ENCODE assay signal across 1 cellular context in genomic region chr14:91060472-91061308, GRCh38.
TF ChIP-seq lines count a peak whose summit lies in the region.

Gene RPS6KA5 (minus strand): TSS chr14:91060641. CDS start chr14:91060434, 207 bp downstream.

TF ChIP-seq in WTC11, 78 proteins besides CTCF, POLR2A, EP300 and RAD21 (continued from another document):
- TF ChIP-seq, protein P1, sequence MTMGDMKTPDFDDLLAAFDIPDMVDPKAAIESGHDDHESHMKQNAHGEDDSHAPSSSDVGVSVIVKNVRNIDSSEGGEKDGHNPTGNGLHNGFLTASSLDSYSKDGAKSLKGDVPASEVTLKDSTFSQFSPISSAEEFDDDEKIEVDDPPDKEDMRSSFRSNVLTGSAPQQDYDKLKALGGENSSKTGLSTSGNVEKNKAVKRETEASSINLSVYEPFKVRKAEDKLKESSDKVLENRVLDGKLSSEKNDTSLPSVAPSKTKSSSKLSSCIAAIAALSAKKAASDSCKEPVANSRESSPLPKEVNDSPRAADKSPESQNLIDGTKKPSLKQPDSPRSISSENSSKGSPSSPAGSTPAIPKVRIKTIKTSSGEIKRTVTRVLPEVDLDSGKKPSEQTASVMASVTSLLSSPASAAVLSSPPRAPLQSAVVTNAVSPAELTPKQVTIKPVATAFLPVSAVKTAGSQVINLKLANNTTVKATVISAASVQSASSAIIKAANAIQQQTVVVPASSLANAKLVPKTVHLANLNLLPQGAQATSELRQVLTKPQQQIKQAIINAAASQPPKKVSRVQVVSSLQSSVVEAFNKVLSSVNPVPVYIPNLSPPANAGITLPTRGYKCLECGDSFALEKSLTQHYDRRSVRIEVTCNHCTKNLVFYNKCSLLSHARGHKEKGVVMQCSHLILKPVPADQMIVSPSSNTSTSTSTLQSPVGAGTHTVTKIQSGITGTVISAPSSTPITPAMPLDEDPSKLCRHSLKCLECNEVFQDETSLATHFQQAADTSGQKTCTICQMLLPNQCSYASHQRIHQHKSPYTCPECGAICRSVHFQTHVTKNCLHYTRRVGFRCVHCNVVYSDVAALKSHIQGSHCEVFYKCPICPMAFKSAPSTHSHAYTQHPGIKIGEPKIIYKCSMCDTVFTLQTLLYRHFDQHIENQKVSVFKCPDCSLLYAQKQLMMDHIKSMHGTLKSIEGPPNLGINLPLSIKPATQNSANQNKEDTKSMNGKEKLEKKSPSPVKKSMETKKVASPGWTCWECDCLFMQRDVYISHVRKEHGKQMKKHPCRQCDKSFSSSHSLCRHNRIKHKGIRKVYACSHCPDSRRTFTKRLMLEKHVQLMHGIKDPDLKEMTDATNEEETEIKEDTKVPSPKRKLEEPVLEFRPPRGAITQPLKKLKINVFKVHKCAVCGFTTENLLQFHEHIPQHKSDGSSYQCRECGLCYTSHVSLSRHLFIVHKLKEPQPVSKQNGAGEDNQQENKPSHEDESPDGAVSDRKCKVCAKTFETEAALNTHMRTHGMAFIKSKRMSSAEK (CRISPR knock-in tag; IDR thresholded peaks at IDR 0.05; ENCODE audit: borderline replicate concordance) = no peak
- no peak for TF ChIP-seq ZBTB43 (CRISPR knock-in tag; IDR thresholded peaks at IDR 0.05)
- TF ChIP-seq, protein P2, sequence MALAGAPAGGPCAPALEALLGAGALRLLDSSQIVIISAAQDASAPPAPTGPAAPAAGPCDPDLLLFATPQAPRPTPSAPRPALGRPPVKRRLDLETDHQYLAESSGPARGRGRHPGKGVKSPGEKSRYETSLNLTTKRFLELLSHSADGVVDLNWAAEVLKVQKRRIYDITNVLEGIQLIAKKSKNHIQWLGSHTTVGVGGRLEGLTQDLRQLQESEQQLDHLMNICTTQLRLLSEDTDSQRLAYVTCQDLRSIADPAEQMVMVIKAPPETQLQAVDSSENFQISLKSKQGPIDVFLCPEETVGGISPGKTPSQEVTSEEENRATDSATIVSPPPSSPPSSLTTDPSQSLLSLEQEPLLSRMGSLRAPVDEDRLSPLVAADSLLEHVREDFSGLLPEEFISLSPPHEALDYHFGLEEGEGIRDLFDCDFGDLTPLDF (CRISPR knock-in tag; IDR thresholded peaks at IDR 0.05) = no peak
- no peak for TF ChIP-seq JUN (CRISPR knock-in tag; IDR thresholded peaks at IDR 0.05)
- TF ChIP-seq PREB (CRISPR knock-in tag; IDR thresholded peaks at IDR 0.05; ENCODE audit: borderline replicate concordance) = no peak
- TF ChIP-seq, protein P3, sequence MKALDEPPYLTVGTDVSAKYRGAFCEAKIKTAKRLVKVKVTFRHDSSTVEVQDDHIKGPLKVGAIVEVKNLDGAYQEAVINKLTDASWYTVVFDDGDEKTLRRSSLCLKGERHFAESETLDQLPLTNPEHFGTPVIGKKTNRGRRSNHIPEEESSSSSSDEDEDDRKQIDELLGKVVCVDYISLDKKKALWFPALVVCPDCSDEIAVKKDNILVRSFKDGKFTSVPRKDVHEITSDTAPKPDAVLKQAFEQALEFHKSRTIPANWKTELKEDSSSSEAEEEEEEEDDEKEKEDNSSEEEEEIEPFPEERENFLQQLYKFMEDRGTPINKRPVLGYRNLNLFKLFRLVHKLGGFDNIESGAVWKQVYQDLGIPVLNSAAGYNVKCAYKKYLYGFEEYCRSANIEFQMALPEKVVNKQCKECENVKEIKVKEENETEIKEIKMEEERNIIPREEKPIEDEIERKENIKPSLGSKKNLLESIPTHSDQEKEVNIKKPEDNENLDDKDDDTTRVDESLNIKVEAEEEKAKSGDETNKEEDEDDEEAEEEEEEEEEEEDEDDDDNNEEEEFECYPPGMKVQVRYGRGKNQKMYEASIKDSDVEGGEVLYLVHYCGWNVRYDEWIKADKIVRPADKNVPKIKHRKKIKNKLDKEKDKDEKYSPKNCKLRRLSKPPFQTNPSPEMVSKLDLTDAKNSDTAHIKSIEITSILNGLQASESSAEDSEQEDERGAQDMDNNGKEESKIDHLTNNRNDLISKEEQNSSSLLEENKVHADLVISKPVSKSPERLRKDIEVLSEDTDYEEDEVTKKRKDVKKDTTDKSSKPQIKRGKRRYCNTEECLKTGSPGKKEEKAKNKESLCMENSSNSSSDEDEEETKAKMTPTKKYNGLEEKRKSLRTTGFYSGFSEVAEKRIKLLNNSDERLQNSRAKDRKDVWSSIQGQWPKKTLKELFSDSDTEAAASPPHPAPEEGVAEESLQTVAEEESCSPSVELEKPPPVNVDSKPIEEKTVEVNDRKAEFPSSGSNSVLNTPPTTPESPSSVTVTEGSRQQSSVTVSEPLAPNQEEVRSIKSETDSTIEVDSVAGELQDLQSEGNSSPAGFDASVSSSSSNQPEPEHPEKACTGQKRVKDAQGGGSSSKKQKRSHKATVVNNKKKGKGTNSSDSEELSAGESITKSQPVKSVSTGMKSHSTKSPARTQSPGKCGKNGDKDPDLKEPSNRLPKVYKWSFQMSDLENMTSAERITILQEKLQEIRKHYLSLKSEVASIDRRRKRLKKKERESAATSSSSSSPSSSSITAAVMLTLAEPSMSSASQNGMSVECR (CRISPR knock-in tag; IDR thresholded peaks at IDR 0.05; ENCODE audit: borderline replicate concordance) = 0 out of 2 replicates have a peak, but pooled peaks have one; percentile 33
- TF ChIP-seq ZSCAN18 (CRISPR knock-in tag; IDR thresholded peaks at IDR 0.05) = no peak
- TF ChIP-seq IRF2 (CRISPR knock-in tag; IDR thresholded peaks at IDR 0.05; ENCODE audit: borderline replicate concordance, low read depth) = no peak
- TF ChIP-seq ZNF232 (CRISPR knock-in tag; IDR thresholded peaks at IDR 0.05) = no peak
- TF ChIP-seq ZMAT4 (CRISPR knock-in tag; IDR thresholded peaks at IDR 0.05) = no peak
- TF ChIP-seq ZNF671 (CRISPR knock-in tag; IDR thresholded peaks at IDR 0.05) = no peak
- TF ChIP-seq PRRX2 (CRISPR knock-in tag; IDR thresholded peaks at IDR 0.05) = no peak
- TF ChIP-seq USF1 (CRISPR knock-in tag; IDR thresholded peaks at IDR 0.05) = no peak
- TF ChIP-seq, protein P4, sequence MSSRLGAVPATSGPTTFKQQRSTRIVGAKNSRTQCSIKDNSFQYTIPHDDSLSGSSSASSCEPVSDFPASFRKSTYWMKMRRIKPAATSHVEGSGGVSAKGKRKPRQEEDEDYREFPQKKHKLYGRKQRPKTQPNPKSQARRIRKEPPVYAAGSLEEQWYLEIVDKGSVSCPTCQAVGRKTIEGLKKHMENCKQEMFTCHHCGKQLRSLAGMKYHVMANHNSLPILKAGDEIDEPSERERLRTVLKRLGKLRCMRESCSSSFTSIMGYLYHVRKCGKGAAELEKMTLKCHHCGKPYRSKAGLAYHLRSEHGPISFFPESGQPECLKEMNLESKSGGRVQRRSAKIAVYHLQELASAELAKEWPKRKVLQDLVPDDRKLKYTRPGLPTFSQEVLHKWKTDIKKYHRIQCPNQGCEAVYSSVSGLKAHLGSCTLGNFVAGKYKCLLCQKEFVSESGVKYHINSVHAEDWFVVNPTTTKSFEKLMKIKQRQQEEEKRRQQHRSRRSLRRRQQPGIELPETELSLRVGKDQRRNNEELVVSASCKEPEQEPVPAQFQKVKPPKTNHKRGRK (CRISPR knock-in tag; IDR thresholded peaks at IDR 0.05; ENCODE audit: borderline replicate concordance) = no peak
- no peak for TF ChIP-seq ZNF396 (CRISPR knock-in tag; IDR thresholded peaks at IDR 0.05; ENCODE audit: borderline replicate concordance)
- TF ChIP-seq GTF2I (CRISPR knock-in tag; conservative IDR thresholded peaks at IDR 0.05) = no peak
- TF ChIP-seq ESRRA (CRISPR knock-in tag; IDR thresholded peaks at IDR 0.05; ENCODE audit: borderline replicate concordance) = no peak
- TF ChIP-seq ATF6 (CRISPR knock-in tag; IDR thresholded peaks at IDR 0.05) = no peak
- no peak for TF ChIP-seq ZNF423 (CRISPR knock-in tag; IDR thresholded peaks at IDR 0.05)
- TF ChIP-seq STAT6 (CRISPR knock-in tag; conservative IDR thresholded peaks at IDR 0.05; ENCODE audit: low read depth) = 0 out of 2 replicates have a peak, but pooled peaks have one; percentile 38
- TF ChIP-seq, protein P5, sequence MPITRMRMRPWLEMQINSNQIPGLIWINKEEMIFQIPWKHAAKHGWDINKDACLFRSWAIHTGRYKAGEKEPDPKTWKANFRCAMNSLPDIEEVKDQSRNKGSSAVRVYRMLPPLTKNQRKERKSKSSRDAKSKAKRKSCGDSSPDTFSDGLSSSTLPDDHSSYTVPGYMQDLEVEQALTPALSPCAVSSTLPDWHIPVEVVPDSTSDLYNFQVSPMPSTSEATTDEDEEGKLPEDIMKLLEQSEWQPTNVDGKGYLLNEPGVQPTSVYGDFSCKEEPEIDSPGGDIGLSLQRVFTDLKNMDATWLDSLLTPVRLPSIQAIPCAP (CRISPR knock-in tag; IDR thresholded peaks at IDR 0.05) = no peak
- TF ChIP-seq OVOL2 (CRISPR knock-in tag; IDR thresholded peaks at IDR 0.05; ENCODE audit: borderline replicate concordance) = no peak
- TF ChIP-seq HMGA2 (CRISPR knock-in tag; IDR thresholded peaks at IDR 0.05) = no peak
- no peak for TF ChIP-seq ZNF121 (CRISPR knock-in tag; IDR thresholded peaks at IDR 0.05)
- peak; percentile 22; the same call in 1 of the 2 replicates for TF ChIP-seq FOXP1 (CRISPR knock-in tag; IDR thresholded peaks at IDR 0.05; ENCODE audit: borderline replicate concordance)
- TF ChIP-seq, protein P6, sequence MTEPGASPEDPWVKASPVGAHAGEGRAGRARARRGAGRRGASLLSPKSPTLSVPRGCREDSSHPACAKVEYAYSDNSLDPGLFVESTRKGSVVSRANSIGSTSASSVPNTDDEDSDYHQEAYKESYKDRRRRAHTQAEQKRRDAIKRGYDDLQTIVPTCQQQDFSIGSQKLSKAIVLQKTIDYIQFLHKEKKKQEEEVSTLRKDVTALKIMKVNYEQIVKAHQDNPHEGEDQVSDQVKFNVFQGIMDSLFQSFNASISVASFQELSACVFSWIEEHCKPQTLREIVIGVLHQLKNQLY (CRISPR knock-in tag; IDR thresholded peaks at IDR 0.05) = no peak
